ENCODE assay signal across 8 cellular contexts in genomic region chr16:67013823-67014640, GRCh38. TPM values are rescaled to one million over a fixed set of nuclear protein-coding genes. Genes with fewer than 3 reads are reported as not detected.
DNase-seq lines count a peak whose midpoint lies in the region; FAIRE-seq and TF ChIP-seq lines count a peak whose summit lies in the region.

No MANE protein-coding gene starts in this region.

- peak in 31 of 56 donors; percentile 8 to 55 (median 31) for TF ChIP-seq CTCF in dorsolateral prefrontal cortex (IDR thresholded peaks at IDR 0.05 in 54 of 56, conservative IDR thresholded peaks at IDR 0.05 in 2 of 56; ENCODE audit: low read depth in 1 of 56, partially characterized antibody in 56 of 56)
- no peak for TF ChIP-seq CTCF in lower leg skin (IDR thresholded peaks at IDR 0.05)

- TF ChIP-seq POLR2A in lower leg skin (IDR thresholded peaks at IDR 0.05) = no peak

- no peaks in the 10 kb centered on the region for H3K27me3 ChIP-seq in dorsolateral prefrontal cortex

- WGBS in lower leg skin, 2 donors = 1 to 8% methylated on average over 16 to 19 of the region's 70 CpGs

- DNase-seq in NCI-H524 (lab: John Stamatoyannopoulos, UW) (peak; percentile 59 to 71), NCI-H524 treated with DMSO at 0.1 percent for 48 hours (lab: John Stamatoyannopoulos, UW) (no peak), MV-4-11 (lab: John Stamatoyannopoulos, UW) (peak; percentile 19), dorsolateral prefrontal cortex (peak; percentile 35 to 87 (median 70)), lower leg skin (ENCODE audit: low spot score in 2 of 2) (peak in 1 of 2 donors; percentile 93), RCC 7860 (ENCODE audit: low spot score) (no peak)
- peak; percentile 62 for DNase-seq in activated CD4-positive, alpha-beta T cell treated with anti-CD3 and anti-CD28 coated beads, Interleukin-2, amount 50 U/mL, for 1 hour
- peak; percentile 68 for DNase-seq in stimulated activated CD4-positive, alpha-beta T cell treated with anti-CD3 and anti-CD28 coated beads, Interleukin-4, amount 100 ng/mL, for 4 hours

- FAIRE-seq in RCC 7860 (lab: Jason Lieb, UNC) = no peak

- H3K4me3 ChIP-seq in dorsolateral prefrontal cortex (peak overlapping the region; percentile 31 to 75 (median 61)), lower leg skin (ENCODE audit: low read depth, poor library complexity, severe bottlenecking) (peak overlapping the region; percentile 27)

- H3K27ac ChIP-seq in dorsolateral prefrontal cortex = peak overlapping the region; percentile 19 to 97 (median 92)

- intact Hi-C loops in dorsolateral prefrontal cortex (cut with DNase I) (loop anchor here (1.0 to 2.0 kb wide), 3 partner anchors 15 to 35 kb away; partner anchors contain the start of gene CBFB (in 2 of the 2)), lower leg skin (cut with DNase I; ENCODE audit: low total_unique reads) (no loop called here)

RNA-seq across cellular contexts. Expression of gene CBFB, which starts 14.9 kb away (rescaled TPM):
- total RNA-seq in dorsolateral prefrontal cortex (10 to 100 TPM; 16.0 to 71.3 (median 36.7) TPM), lower leg skin (10 to 100 TPM; 42.4 to 76.3 (median 48.2) TPM)

RNA-seq across cellular contexts. Expression of gene CES4A, which starts 25.6 kb away (rescaled TPM):
- total RNA-seq in dorsolateral prefrontal cortex (100 to 1,000 TPM in 75 of 120 experiments, 10 to 100 TPM in 45; 46.0 to 216 (median 110) TPM), lower leg skin (10 to 100 TPM; 43.6 to 95.8 (median 75.9) TPM)

RNA-seq across cellular contexts. Expression of gene CES3, which starts 53.0 kb away (rescaled TPM):
- 10 to 100 TPM in 6 of 120 experiments, 1 to 10 TPM in 114; 1.3 to 16.1 (median 5.8) TPM for total RNA-seq in dorsolateral prefrontal cortex
- total RNA-seq in lower leg skin = 1 to 10 TPM in 3 of 4 donors, under 1 TPM in 1; 0.59 to 1.3 (median 1.2) TPM

Comparison
In these comparisons a context has a peak if more than half of its experiments do, and no peak if none do; other contexts are left out.
1. DNase-seq: peak in NCI-H524 (2 of 2), MV-4-11 (single experiment), activated CD4-positive, alpha-beta T cell treated with anti-CD3 and anti-CD28 coated beads, Interleukin-2, amount 50 U/mL, for 1 hour (single experiment), dorsolateral prefrontal cortex (10 of 10) and stimulated activated CD4-positive, alpha-beta T cell treated with anti-CD3 and anti-CD28 coated beads, Interleukin-4, amount 100 ng/mL, for 4 hours (2 of 2); none in NCI-H524 treated with DMSO at 0.1 percent for 48 hours (single experiment) and RCC 7860 (single experiment).
2. CTCF ChIP-seq: peak in dorsolateral prefrontal cortex (31 of 56); none in lower leg skin (0 of 3).